12 cellular contexts compared by ENCODE assay signal in the genomic region with DNA sequence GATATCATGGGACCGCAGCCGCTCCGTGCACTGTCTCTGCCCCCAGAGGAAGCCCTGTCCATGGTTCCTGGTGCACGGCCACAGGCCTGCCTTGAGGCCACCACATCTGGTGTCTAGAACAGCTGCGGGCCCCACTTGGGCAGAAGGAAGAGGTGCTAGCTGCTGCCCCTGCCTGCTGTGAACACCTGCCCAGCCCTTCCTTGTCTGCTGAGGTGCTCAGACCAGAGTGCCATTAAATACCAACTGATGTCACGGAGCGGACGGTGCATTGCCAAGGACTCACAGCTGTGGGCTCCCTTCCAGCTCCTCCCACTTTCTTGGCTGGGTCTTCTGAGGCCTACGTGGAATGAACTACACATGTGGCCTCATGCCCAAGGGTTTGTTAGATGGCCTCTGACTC.
DNase-seq lines count a peak whose midpoint lies in the region; ATAC-seq and TF ChIP-seq lines count a peak whose summit lies in the region.
"Had no signal": no experiment of that assay in that cellular context is flagged by ENCODE, and none has a peak within 500 bp of the region (broad histone marks: within the 10 kb centered on the region; RNA-seq: fewer than 3 reads in every experiment).

No MANE protein-coding gene starts in this region.

- H3K27me3 Mint-ChIP-seq in nephron progenitor cell (ENCODE audit: low read depth, poor library complexity), result peaks cover 3% of the 10 kb centered on the region
- H3K27me3 Mint-ChIP-seq in CD8-positive, alpha-beta T cell (ENCODE audit: low read depth), result no peaks in the 10 kb centered on the region
- H3K27me3 Mint-ChIP-seq: activated CD8-positive, alpha-beta memory T cell treated with anti-CD3 and anti-CD28 coated beads, Interleukin-2, amount 10 ng/mL, durations not matched to agents 7 days and 5 days had no signal

- H3K9me3 Mint-ChIP-seq in stimulated activated effector memory CD8-positive, alpha-beta T cell treated with anti-CD3 and anti-CD28 coated beads, Interleukin-12 subunit alpha, Interleukin-12 subunit beta, amount 100 ng/mL, for 72 hours, result no peaks in the 10 kb centered on the region
- no peaks in the 10 kb centered on the region for H3K9me3 Mint-ChIP-seq in nephron progenitor cell
- no peaks in the 10 kb centered on the region for H3K9me3 Mint-ChIP-seq in CD8-positive, alpha-beta T cell

- intact Hi-C loops in esophagus squamous epithelium (cut with DNase I), result no loop called here
- intact Hi-C loops in CD8-positive, alpha-beta T cell (cut with DNase I, micrococcal nuclease), result no loop called here

- H3K36me3 Mint-ChIP-seq in stimulated activated effector memory CD8-positive, alpha-beta T cell treated with anti-CD3 and anti-CD28 coated beads, Interleukin-12 subunit alpha, Interleukin-12 subunit beta, amount 100 ng/mL, for 72 hours, result peaks cover 3% of the 10 kb centered on the region
- H3K36me3 Mint-ChIP-seq in nephron progenitor cell (ENCODE audit: low read depth), result no peaks in the 10 kb centered on the region
- peaks cover 12% of the 10 kb centered on the region for H3K36me3 Mint-ChIP-seq in CD8-positive, alpha-beta T cell
- H3K36me3 Mint-ChIP-seq: activated CD8-positive, alpha-beta memory T cell treated with anti-CD3 and anti-CD28 coated beads, Interleukin-2, amount 10 ng/mL, durations not matched to agents 7 days and 5 days had no signal

- H3K4me3 ChIP-seq in esophagus squamous epithelium, result no peak overlapping the region
- H3K4me3 ChIP-seq in CD8-positive, alpha-beta T cell (ENCODE audit: low read depth, low read length), result no peak overlapping the region
- H3K4me3 ChIP-seq: cardiac muscle cell had no signal

- H3K4me1 Mint-ChIP-seq in stimulated activated effector memory CD8-positive, alpha-beta T cell treated with anti-CD3 and anti-CD28 coated beads, Interleukin-12 subunit alpha, Interleukin-12 subunit beta, amount 100 ng/mL, for 72 hours, result peaks cover 31% of the 10 kb centered on the region
- H3K4me1 Mint-ChIP-seq in nephron progenitor cell, result peaks cover 36% of the 10 kb centered on the region
- H3K4me1 Mint-ChIP-seq in CD8-positive, alpha-beta T cell (ENCODE audit: low read depth), result peaks cover 17% of the 10 kb centered on the region

- H3K4me1 ChIP-seq in esophagus squamous epithelium, result peaks cover 10 to 58% (median 28%) of the 10 kb centered on the region in 3 donors
- H3K4me1 ChIP-seq in CD8-positive, alpha-beta T cell (ENCODE audit: insufficient read depth, low read length), result peaks cover 11% of the 10 kb centered on the region

- no peak for TF ChIP-seq CTCF in esophagus squamous epithelium (IDR thresholded peaks at IDR 0.05)
- no peak for TF ChIP-seq CTCF in nephron progenitor cell (IDR thresholded peaks at IDR 0.05)
- no peak for TF ChIP-seq CTCF in CD8-positive, alpha-beta T cell (IDR thresholded peaks at IDR 0.05)

- no peaks in the 10 kb centered on the region for H3K27me3 ChIP-seq in esophagus squamous epithelium
- no peaks in the 10 kb centered on the region for H3K27me3 ChIP-seq in CD8-positive, alpha-beta T cell (ENCODE audit: insufficient read depth, low read length)
- H3K27me3 ChIP-seq: cardiac muscle cell, foreskin keratinocyte had no signal

- ATAC-seq in GM18907 (IDR thresholded peaks at IDR 0.05; ENCODE audit: unreplicated experiment), result peak; percentile 12
- no peak for ATAC-seq in stimulated activated effector memory CD8-positive, alpha-beta T cell treated with anti-CD3 and anti-CD28 coated beads, Interleukin-12 subunit alpha, Interleukin-12 subunit beta, amount 100 ng/mL, for 72 hours
- no peak for ATAC-seq in CD8-positive, alpha-beta T cell
- ATAC-seq: activated CD8-positive, alpha-beta memory T cell treated with anti-CD3 and anti-CD28 coated beads, Interleukin-2, amount 10 ng/mL, durations not matched to agents 7 days and 5 days; foreskin keratinocyte had no signal

- no peak overlapping the region for H3K4me3 Mint-ChIP-seq in stimulated activated effector memory CD8-positive, alpha-beta T cell treated with anti-CD3 and anti-CD28 coated beads, Interleukin-12 subunit alpha, Interleukin-12 subunit beta, amount 100 ng/mL, for 72 hours
- no peak overlapping the region for H3K4me3 Mint-ChIP-seq in nephron progenitor cell
- no peak overlapping the region for H3K4me3 Mint-ChIP-seq in CD8-positive, alpha-beta T cell
- H3K4me3 Mint-ChIP-seq: activated CD8-positive, alpha-beta memory T cell treated with anti-CD3 and anti-CD28 coated beads, Interleukin-2, amount 10 ng/mL, durations not matched to agents 7 days and 5 days had no signal

- DNase-seq in M059J (ENCODE audit: low read depth) (peak; percentile 59), esophagus squamous epithelium (lab: John Stamatoyannopoulos, UW) (no peak), nephron progenitor cell (no peak), NOMO-1 (lab: John Stamatoyannopoulos, UW; ENCODE audit: unreplicated experiment in 2 of 2) (no peak)
- DNase-seq in stimulated activated effector memory CD8-positive, alpha-beta T cell treated with anti-CD3 and anti-CD28 coated beads, Interleukin-12 subunit alpha, Interleukin-12 subunit beta, amount 100 ng/mL, for 72 hours (ENCODE audit: low spot score in 2 of 2), result no peak
- DNase-seq in CD8-positive, alpha-beta T cell, result no peak
- DNase-seq: activated CD8-positive, alpha-beta memory T cell treated with anti-CD3 and anti-CD28 coated beads, Interleukin-2, amount 10 ng/mL, durations not matched to agents 7 days and 5 days; NCI-H748 treated with DMSO at 0.1 percent for 48 hours; T-helper 2 cell had no signal

- WGBS in esophagus squamous epithelium, 2 donors, result 26 to 55% methylated on average over 4 to 5 of the region's 9 CpGs

- H3K27ac Mint-ChIP-seq in stimulated activated effector memory CD8-positive, alpha-beta T cell treated with anti-CD3 and anti-CD28 coated beads, Interleukin-12 subunit alpha, Interleukin-12 subunit beta, amount 100 ng/mL, for 72 hours, result peak overlapping the region; percentile 88
- no peak overlapping the region for H3K27ac Mint-ChIP-seq in nephron progenitor cell
- H3K27ac Mint-ChIP-seq in CD8-positive, alpha-beta T cell, result no peak overlapping the region
- H3K27ac Mint-ChIP-seq: activated CD8-positive, alpha-beta memory T cell treated with anti-CD3 and anti-CD28 coated beads, Interleukin-2, amount 10 ng/mL, durations not matched to agents 7 days and 5 days had no signal

- peak overlapping the region; percentile 47 to 73 (median 58) for H3K27ac ChIP-seq in esophagus squamous epithelium
- no peak overlapping the region for H3K27ac ChIP-seq in CD8-positive, alpha-beta T cell (ENCODE audit: low read depth, low read length)
- H3K27ac ChIP-seq: cardiac muscle cell, foreskin keratinocyte had no signal

- no peaks in the 10 kb centered on the region for H3K36me3 ChIP-seq in esophagus squamous epithelium
- no peaks in the 10 kb centered on the region for H3K36me3 ChIP-seq in CD8-positive, alpha-beta T cell (ENCODE audit: insufficient read depth, low read length)
- H3K36me3 ChIP-seq: cardiac muscle cell had no signal

- CTCF ChIA-PET in CD8-positive, alpha-beta T cell (lab: Charles Lee), result interaction anchor here (0.7 to 1.4 kb wide), 4 partner anchors 12 to 305 kb away, joined by 3 to 4 read pairs (median 3); no protein-coding TSS in a partner anchor

- no peaks in the 10 kb centered on the region for H3K9me3 ChIP-seq in esophagus squamous epithelium
- no peaks in the 10 kb centered on the region for H3K9me3 ChIP-seq in CD8-positive, alpha-beta T cell (ENCODE audit: low read length)

- POLR2A ChIA-PET in CD8-positive, alpha-beta T cell (lab: Charles Lee), result interaction anchor here (0.9 kb wide), 1 partner anchor 29 kb away, joined by 3 read pairs; no protein-coding TSS in a partner anchor

- no peak for TF ChIP-seq POLR2A in esophagus squamous epithelium (IDR thresholded peaks at IDR 0.05)
